Comparison of ENCODE assay signal across 28 cellular contexts in the genomic region with DNA sequence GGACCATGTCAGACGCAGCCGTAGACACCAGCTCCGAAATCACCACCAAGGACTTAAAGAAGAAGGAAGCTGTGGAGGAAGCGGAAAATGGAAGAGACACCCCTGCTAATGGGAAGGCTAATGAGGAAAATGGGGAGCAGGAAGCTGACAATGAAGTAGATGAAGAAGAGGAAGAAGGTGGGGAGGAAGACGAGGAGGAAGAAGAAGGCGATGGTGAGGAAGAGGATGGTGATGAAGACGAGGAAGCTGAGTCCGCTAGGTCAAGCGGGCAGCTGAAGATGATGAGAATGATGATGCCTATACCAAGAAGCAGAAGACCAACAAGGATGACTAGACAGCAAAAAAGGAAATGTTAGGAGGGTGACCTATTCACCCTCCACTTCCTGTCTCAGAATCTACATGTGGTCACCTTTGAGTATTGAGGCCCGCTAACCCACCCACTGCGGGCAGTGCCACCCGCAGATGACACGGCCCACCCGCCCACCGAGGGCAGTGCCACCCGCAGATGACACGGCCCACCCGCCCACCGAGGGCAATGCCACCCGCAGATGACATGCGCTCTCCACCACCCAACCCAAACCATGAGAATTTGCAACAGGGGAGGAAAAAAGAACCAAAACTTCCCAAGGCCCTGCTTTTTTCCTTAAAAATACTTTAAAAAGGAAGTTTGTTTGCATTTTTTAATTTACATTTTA. TPM values are rescaled to one million over a fixed set of nuclear protein-coding genes. Genes with fewer than 3 reads are reported as not detected.
"Had no signal": no experiment of that assay in that cellular context is flagged by ENCODE, and none has a peak within 500 bp of the region (broad histone marks: within the 10 kb centered on the region; RNA-seq: fewer than 3 reads in every experiment).

No MANE protein-coding gene starts in this region.

- H3K4me3 ChIP-seq: body of pancreas, SK-N-MC had no signal

- DNase-seq: activated CD4-positive, alpha-beta T cell treated with anti-CD3 and anti-CD28 coated beads for 1 hour; activated CD4-positive, alpha-beta T cell treated with anti-CD3 and anti-CD28 coated beads, Interleukin-2, amount 10 ng/mL, durations not matched to agents 24 days and 14 days; activated CD4-positive, alpha-beta T cell treated with anti-CD3 and anti-CD28 coated beads, Interleukin-2, amount 50 U/mL, for 48 hours; activated CD8-positive, alpha-beta memory T cell treated with anti-CD3 and anti-CD28 coated beads, Interleukin-2, amount 10 ng/mL, durations not matched to agents 7 days and 5 days; activated effector memory CD4-positive, alpha-beta T cell treated with Interleukin-2 at 50 U/mL for 16 hours; activated naive CD4-positive, alpha-beta T cell; activated T-cell treated with anti-CD3 and anti-CD28 coated beads, Interleukin-2, amount 50 U/mL, for 24 hours; aorta; body of pancreas; Kasumi-1; KBM-7; NCI-H1105 treated with DMSO at 0.1 percent for 48 hours; NCI-H1436 treated with DMSO at 0.1 percent for 48 hours; NCI-H187; NCI-H2081; NCI-H510A treated with DMSO at 0.1 percent for 48 hours; NCI-H69; NK-92 treated with Interleukin-12 subunit alpha and Interleukin-12 subunit beta, amount 100 ng/mL, for 24 hours; OCI-M1; RPMI8226; T-cell; T-helper 2 cell; T1000 had no signal

- ATAC-seq: activated CD8-positive, alpha-beta memory T cell treated with anti-CD3 and anti-CD28 coated beads, Interleukin-2, amount 10 ng/mL, durations not matched to agents 7 days and 5 days; body of pancreas; Panc1; Right ventricle myocardium inferior; T-cell had no signal

- H3K27ac Mint-ChIP-seq: activated CD4-positive, alpha-beta T cell treated with anti-CD3 and anti-CD28 coated beads, Interleukin-2, amount 10 ng/mL, durations not matched to agents 24 days and 14 days; activated CD8-positive, alpha-beta memory T cell treated with anti-CD3 and anti-CD28 coated beads, Interleukin-2, amount 10 ng/mL, durations not matched to agents 7 days and 5 days; activated naive CD4-positive, alpha-beta T cell treated with anti-CD3 and anti-CD28 coated beads, Interleukin-2, amount 50 U/mL, for 24 hours; activated T-cell treated with anti-CD3 and anti-CD28 coated beads, Interleukin-2, amount 50 U/mL, for 24 hours; activated T-helper 1 cell treated with anti-CD3 and anti-CD28 coated beads, Interleukin-12 subunit alpha, Interleukin-12 subunit beta, Interleukin-2, Interleukin-4 antibody, amounts not matched to agents 30 ng/mL and 10 ng/mL and 1 ng/mL, durations not matched to agents 14 hours and 24 hours and 36 hours; T-cell had no signal

- H3K36me3 Mint-ChIP-seq: activated CD8-positive, alpha-beta memory T cell treated with anti-CD3 and anti-CD28 coated beads, Interleukin-2, amount 10 ng/mL, durations not matched to agents 7 days and 5 days; activated naive CD4-positive, alpha-beta T cell treated with anti-CD3 and anti-CD28 coated beads, Interleukin-2, amount 50 U/mL, for 24 hours; T-cell had no signal

- H3K27me3 Mint-ChIP-seq: activated CD4-positive, alpha-beta T cell treated with anti-CD3 and anti-CD28 coated beads, Interleukin-2, amount 10 ng/mL, durations not matched to agents 24 days and 14 days; activated CD8-positive, alpha-beta memory T cell treated with anti-CD3 and anti-CD28 coated beads, Interleukin-2, amount 10 ng/mL, durations not matched to agents 7 days and 5 days; activated naive CD4-positive, alpha-beta T cell treated with anti-CD3 and anti-CD28 coated beads, Interleukin-2, amount 50 U/mL, for 24 hours; activated T-cell treated with anti-CD3 and anti-CD28 coated beads, Interleukin-2, amount 50 U/mL, for 24 hours; T-cell had no signal

- H3K9me3 ChIP-seq: body of pancreas had no signal

- H3K4me3 Mint-ChIP-seq: activated CD4-positive, alpha-beta T cell treated with anti-CD3 and anti-CD28 coated beads, Interleukin-2, amount 10 ng/mL, durations not matched to agents 24 days and 14 days; activated CD8-positive, alpha-beta memory T cell treated with anti-CD3 and anti-CD28 coated beads, Interleukin-2, amount 10 ng/mL, durations not matched to agents 7 days and 5 days; activated naive CD4-positive, alpha-beta T cell treated with anti-CD3 and anti-CD28 coated beads, Interleukin-2, amount 50 U/mL, for 24 hours; activated T-cell treated with anti-CD3 and anti-CD28 coated beads, Interleukin-2, amount 50 U/mL, for 24 hours; activated T-helper 1 cell treated with anti-CD3 and anti-CD28 coated beads, Interleukin-12 subunit alpha, Interleukin-12 subunit beta, Interleukin-2, Interleukin-4 antibody, amounts not matched to agents 30 ng/mL and 10 ng/mL and 1 ng/mL, durations not matched to agents 14 hours and 24 hours and 36 hours; T-cell had no signal

- H3K27ac ChIP-seq: body of pancreas, SK-N-MC had no signal

- H3K27me3 ChIP-seq: body of pancreas had no signal

- H3K4me1 Mint-ChIP-seq: activated CD4-positive, alpha-beta T cell treated with anti-CD3 and anti-CD28 coated beads, Interleukin-2, amount 10 ng/mL, durations not matched to agents 24 days and 14 days; activated naive CD4-positive, alpha-beta T cell treated with anti-CD3 and anti-CD28 coated beads, Interleukin-2, amount 50 U/mL, for 24 hours; T-cell had no signal

- H3K9me3 Mint-ChIP-seq: activated CD4-positive, alpha-beta T cell treated with anti-CD3 and anti-CD28 coated beads, Interleukin-2, amount 10 ng/mL, durations not matched to agents 24 days and 14 days; activated naive CD4-positive, alpha-beta T cell treated with anti-CD3 and anti-CD28 coated beads, Interleukin-2, amount 50 U/mL, for 24 hours; activated T-cell treated with anti-CD3 and anti-CD28 coated beads, Interleukin-2, amount 50 U/mL, for 24 hours; activated T-helper 1 cell treated with anti-CD3 and anti-CD28 coated beads, Interleukin-12 subunit alpha, Interleukin-12 subunit beta, Interleukin-2, Interleukin-4 antibody, amounts not matched to agents 30 ng/mL and 10 ng/mL and 1 ng/mL, durations not matched to agents 14 hours and 24 hours and 36 hours; T-cell had no signal

RNA-seq across cellular contexts. Expression of a gene that starts 45.6 kb away (rescaled TPM):
- total RNA-seq: activated CD4-positive, alpha-beta T cell treated with anti-CD3 and anti-CD28 coated beads, Interleukin-2, amount 10 ng/mL, durations not matched to agents 24 days and 14 days; activated CD8-positive, alpha-beta memory T cell treated with anti-CD3 and anti-CD28 coated beads, Interleukin-2, amount 10 ng/mL, durations not matched to agents 7 days and 5 days; activated T-helper 1 cell treated with anti-CD3 and anti-CD28 coated beads, Interleukin-12 subunit alpha, Interleukin-12 subunit beta, Interleukin-2, Interleukin-4 antibody, amounts not matched to agents 30 ng/mL and 10 ng/mL and 1 ng/mL, durations not matched to agents 14 hours and 24 hours and 36 hours; aorta; Right ventricle myocardium inferior; T-cell had no signal
